23 cellular contexts compared by ENCODE assay signal in the genomic region with DNA sequence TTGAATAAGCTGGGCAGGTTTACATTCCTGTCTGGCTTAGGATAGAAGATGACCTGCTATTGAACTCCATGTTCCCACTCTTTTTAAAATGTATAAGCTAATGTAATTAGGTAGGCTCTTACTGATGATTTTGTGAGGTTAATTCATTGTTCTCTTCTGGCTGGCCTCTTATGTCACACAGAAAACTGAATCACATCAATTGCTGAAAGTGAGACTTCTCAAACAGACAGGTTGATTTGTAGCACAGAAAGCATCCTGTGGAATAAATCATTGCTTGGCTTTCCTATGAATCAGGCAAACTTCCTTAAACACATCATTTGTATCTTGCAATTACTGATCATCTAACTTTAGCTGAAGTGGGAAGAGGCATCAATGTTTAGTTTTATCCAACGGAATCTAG. TPM values are rescaled to one million over a fixed set of nuclear protein-coding genes. Genes with fewer than 3 reads are reported as not detected.
DNase-seq lines count a peak whose midpoint lies in the region; ATAC-seq, FAIRE-seq and TF ChIP-seq lines count a peak whose summit lies in the region.
"Had no signal": no experiment of that assay in that cellular context is flagged by ENCODE, and none has a peak within 500 bp of the region (broad histone marks: within the 10 kb centered on the region; RNA-seq: fewer than 3 reads in every experiment).

No MANE protein-coding gene starts in this region.

- peak overlapping the region; percentile 44 for H3K27ac ChIP-seq in 22Rv1
- H3K27ac ChIP-seq in A549, result no peak overlapping the region
- no peak overlapping the region for H3K27ac ChIP-seq in smooth muscle cell (ENCODE audit: low read depth)
- H3K27ac ChIP-seq: BLaER1 treated with 17β-estradiol and CSF1 and Interleukin-3, amounts not matched to agents 10 nM and 100 nM had no signal

- POLR2A ChIA-PET in A549 (lab: Yijun Ruan, JAX), result no interaction called here

- H3K27me3 Mint-ChIP-seq in activated naive CD8-positive, alpha-beta T cell treated with anti-CD3 and anti-CD28 coated beads, Interleukin-2, amount 50 U/mL, for 24 hours, result no peaks in the 10 kb centered on the region
- H3K27me3 Mint-ChIP-seq: CD4-positive, alpha-beta T cell; CD8-positive, alpha-beta memory T cell had no signal

- no peak overlapping the region for H3K4me3 ChIP-seq in A549
- no peak overlapping the region for H3K4me3 ChIP-seq in smooth muscle cell
- H3K4me3 ChIP-seq: BLaER1 treated with 17β-estradiol and CSF1 and Interleukin-3, amounts not matched to agents 10 nM and 100 nM; GM12878; GM23338 had no signal

- no peaks in the 10 kb centered on the region for H4K20me1 ChIP-seq in smooth muscle cell (ENCODE audit: low read depth)
- H4K20me1 ChIP-seq: BLaER1 treated with 17β-estradiol and CSF1 and Interleukin-3, amounts not matched to agents 10 nM and 100 nM had no signal

- no peak for TF ChIP-seq EP300 in A549 (IDR thresholded peaks at IDR 0.05)

- FAIRE-seq in A549 (lab: Jason Lieb, UNC), result peak; percentile 63
- FAIRE-seq: A204.1, D721Med, GM12878 had no signal

- no peaks in the 10 kb centered on the region for H3K9me3 Mint-ChIP-seq in activated naive CD8-positive, alpha-beta T cell treated with anti-CD3 and anti-CD28 coated beads, Interleukin-2, amount 50 U/mL, for 24 hours
- H3K9me3 Mint-ChIP-seq: CD14-positive monocyte; CD4-positive, alpha-beta T cell; GM23338; H9; HFFc6 had no signal

- TF ChIP-seq POLR2A in A549 (IDR thresholded peaks at IDR 0.05; ENCODE audit: low read length), result no peak

- no peaks in the 10 kb centered on the region for H3K4me1 ChIP-seq in A549
- H3K4me1 ChIP-seq in smooth muscle cell (ENCODE audit: low read depth), result no peaks in the 10 kb centered on the region
- H3K4me1 ChIP-seq: BLaER1 treated with 17β-estradiol and CSF1 and Interleukin-3, amounts not matched to agents 10 nM and 100 nM had no signal

- no peaks in the 10 kb centered on the region for H3K79me2 ChIP-seq in smooth muscle cell (ENCODE audit: low read depth)

- no peak overlapping the region for H3K4me3 Mint-ChIP-seq in activated naive CD8-positive, alpha-beta T cell treated with anti-CD3 and anti-CD28 coated beads, Interleukin-2, amount 50 U/mL, for 24 hours
- H3K4me3 Mint-ChIP-seq: CD14-positive monocyte; CD4-positive, alpha-beta T cell; CD8-positive, alpha-beta memory T cell; GM23338; H9; HFFc6 had no signal

- H3F3A ChIP-seq in smooth muscle cell (ENCODE audit: low read depth), result no peaks in the 10 kb centered on the region

- no peak for TF ChIP-seq RAD21 in A549 (conservative IDR thresholded peaks at IDR 0.05 in 1 of 2, IDR thresholded peaks at IDR 0.05 in 1 of 2)

- H3K9me3 ChIP-seq in A549 (no peaks in the 10 kb centered on the region), smooth muscle cell (replicated peaks; ENCODE audit: low read depth) (no peaks in the 10 kb centered on the region)
- H3K9me3 ChIP-seq: BE2C had no signal

- WGBS in A549 (ENCODE audit: missing lambda C conversion rate), result 91% methylated on average over 1 of the region's 1 CpG
- WGBS in smooth muscle cell (ENCODE audit: low lambda C conversion rate), result 97% methylated on average over 1 of the region's 1 CpG

- no peak overlapping the region for H3K27ac Mint-ChIP-seq in activated naive CD8-positive, alpha-beta T cell treated with anti-CD3 and anti-CD28 coated beads, Interleukin-2, amount 50 U/mL, for 24 hours
- H3K27ac Mint-ChIP-seq: CD14-positive monocyte; CD4-positive, alpha-beta T cell; CD8-positive, alpha-beta memory T cell; GM23338; H9; HFFc6 had no signal

- no peaks in the 10 kb centered on the region for H3K4me1 Mint-ChIP-seq in activated naive CD8-positive, alpha-beta T cell treated with anti-CD3 and anti-CD28 coated beads, Interleukin-2, amount 50 U/mL, for 24 hours
- H3K4me1 Mint-ChIP-seq: CD14-positive monocyte; CD8-positive, alpha-beta memory T cell had no signal

- no peak for DNase-seq in A549 (ENCODE audit: low read depth in 1 of 2, low spot score in 1 of 2)
- peak; percentile 66 for DNase-seq in SK-N-DZ (ENCODE audit: low spot score)
- DNase-seq in activated naive CD8-positive, alpha-beta T cell treated with anti-CD3 and anti-CD28 coated beads, Interleukin-2, amount 50 U/mL, for 24 hours, result no peak
- no peak for DNase-seq in smooth muscle cell (lab: John Stamatoyannopoulos, UW; ENCODE audit: unreplicated experiment)
- DNase-seq in NK-92 (lab: John Stamatoyannopoulos, UW; ENCODE audit: unreplicated experiment), result no peak
- DNase-seq: ACHN; AML-193; BE2C; CD4-positive, alpha-beta T cell; CD8-positive, alpha-beta memory T cell; DMS 273 treated with DMSO at 0.1 percent for 48 hours; DMS79; EL; GDM1; H9; HFFc6 had no signal

- H3K27me3 ChIP-seq in smooth muscle cell (ENCODE audit: low read depth), result no peaks in the 10 kb centered on the region
- H3K27me3 ChIP-seq: BE2C; BLaER1 treated with 17β-estradiol and CSF1 and Interleukin-3, amounts not matched to agents 10 nM and 100 nM had no signal

- no peak for TF ChIP-seq CTCF in 22Rv1 (IDR thresholded peaks at IDR 0.05)
- no peak for TF ChIP-seq CTCF in A549 (IDR thresholded peaks at IDR 0.05)
- TF ChIP-seq CTCF in smooth muscle cell (IDR thresholded peaks at IDR 0.05; ENCODE audit: borderline replicate concordance, insufficient read depth, poor library complexity, severe bottlenecking), result no peak

- H2AFZ ChIP-seq in smooth muscle cell (ENCODE audit: low read depth), result no peak overlapping the region
- H2AFZ ChIP-seq: GM23338 had no signal

- CTCF ChIA-PET in A549 (lab: Yijun Ruan, JAX), result no interaction called here

- no peak overlapping the region for H3K9ac ChIP-seq in smooth muscle cell (ENCODE audit: low read depth)
- H3K9ac ChIP-seq: BLaER1 treated with 17β-estradiol and CSF1 and Interleukin-3, amounts not matched to agents 10 nM and 100 nM had no signal

- ATAC-seq in A549, result no peak
- no peak for ATAC-seq in activated naive CD8-positive, alpha-beta T cell treated with anti-CD3 and anti-CD28 coated beads, Interleukin-2, amount 50 U/mL, for 24 hours
- ATAC-seq: GM12878, GM23338 had no signal

- H3K4me2 ChIP-seq in A549, result no peak overlapping the region
- H3K4me2 ChIP-seq in smooth muscle cell, result no peak overlapping the region
- H3K4me2 ChIP-seq: BLaER1 treated with 17β-estradiol and CSF1 and Interleukin-3, amounts not matched to agents 10 nM and 100 nM; GM23338 had no signal

- H3K36me3 Mint-ChIP-seq in activated naive CD8-positive, alpha-beta T cell treated with anti-CD3 and anti-CD28 coated beads, Interleukin-2, amount 50 U/mL, for 24 hours (ENCODE audit: low read depth), result no peaks in the 10 kb centered on the region
- H3K36me3 Mint-ChIP-seq: CD8-positive, alpha-beta memory T cell had no signal

- H3K36me3 ChIP-seq in smooth muscle cell (ENCODE audit: low read depth), result no peaks in the 10 kb centered on the region
- H3K36me3 ChIP-seq: BE2C had no signal

TF ChIP-seq in A549, 52 proteins besides CTCF, POLR2A, EP300 and RAD21:
- TF ChIP-seq POLR2AphosphoS2 (conservative IDR thresholded peaks at IDR 0.05; ENCODE audit: low read length) (no peak), SREBF2 (IDR thresholded peaks at IDR 0.05) (no peak), KDM1A (IDR thresholded peaks at IDR 0.05; ENCODE audit: low read depth) (no peak), TFCP2L1 (CRISPR knock-in tag; IDR thresholded peaks at IDR 0.05) (no peak), HOXB13 (CRISPR knock-in tag; IDR thresholded peaks at IDR 0.05; ENCODE audit: low read depth) (no peak), CEBPB (IDR thresholded peaks at IDR 0.05) (no peak)
TF ChIP-seq in A549: peak in this region for 0.

RNA-seq across cellular contexts. Expression of a gene that starts 24.1 kb away (rescaled TPM):
- polyA plus RNA-seq in A549 (2011; rRNA removed) (0.21 and 0.31 TPM in 2 replicates), A549 (2017; fragmentation: RNase III; extraction: RNeasy Plus Mini Kit Qiagen cat#74134 plus additional on column Dnase treatment) (0.06 TPM in 1 of 3 replicates, not detected in the others), smooth muscle cell (15.4 and 18.3 TPM in 2 replicates)
- polyA plus RNA-seq in A549 (2012; cell fraction: cytosol; rRNA removed), result 0.01 TPM in 2 replicates
- 0.02 TPM in 1 of 2 replicates, not detected in the other for polyA plus RNA-seq in A549 (2012; cell fraction: nucleus; rRNA removed)
- polyA minus RNA-seq in A549 (2011; rRNA and poly(A)+ RNA removed), result 0.05 and 0.08 TPM in 2 replicates
- polyA plus RNA-seq in SK-N-DZ (2014; cell fraction: cytosol; rRNA removed), result 2.4 and 3.2 TPM in 2 replicates
- polyA plus RNA-seq in SK-N-DZ (2014; cell fraction: nucleus; rRNA removed), result 3.7 and 5.0 TPM in 2 replicates
- 43.6 and 55.1 TPM in 2 replicates for total RNA-seq in smooth muscle cell
- total RNA-seq: CD4-positive, alpha-beta T cell; CD8-positive, alpha-beta memory T cell had no signal
- polyA plus RNA-seq: CD8-positive, alpha-beta memory T cell had no signal

Comparison
In these comparisons a context has a peak if more than half of its experiments do, and no peak if none do; other contexts are left out.
1. RNA of a gene that starts 24.1 kb away (polyA plus RNA-seq): 15.4 to 18.3 TPM in smooth muscle cell; 0.01 to 0.31 TPM in A549; every median in the first group is over 10 times any median in the second.